19 cellular contexts compared by ENCODE assay signal in genomic region chr15:101132390-101133180, GRCh38.
A peak's percentile ranks its signal among the peaks of the same experiment; 100 is the strongest.
DNase-seq lines count a peak whose midpoint lies in the region; ATAC-seq, FAIRE-seq and TF ChIP-seq lines count a peak whose summit lies in the region.
"Had no signal": no experiment of that assay in that cellular context is flagged by ENCODE, and none has a peak within 500 bp of the region (broad histone marks: within the 10 kb centered on the region; RNA-seq: fewer than 3 reads in every experiment).

No MANE protein-coding gene starts in this region.

- POLR2A ChIA-PET in A549 (lab: Yijun Ruan, JAX), result no interaction called here
- POLR2A ChIA-PET in H1 (lab: Charles Lee; ENCODE audit: partially characterized antibody), result interaction anchor here (0.6 to 0.9 kb wide), 2 partner anchors 10 to 63 kb away, joined by 3 to 4 read pairs; no protein-coding TSS in a partner anchor

- in situ Hi-C loops in GM13977 (cut with MboI; ENCODE audit: low pct_unique_long_range_greater_than_20kb, low sequenced_read_pairs, unreplicated experiment), result no loop called here

- peak overlapping the region; percentile 77 for H2BK12ac ChIP-seq in H1 (ENCODE audit: low read depth, low read length)

- H3K4me2 ChIP-seq in A549, result no peak overlapping the region
- H3K4me2 ChIP-seq in H1 (ENCODE audit: insufficient read depth in 1 of 2, low read depth in 2 of 2, low read length in 2 of 2), result no peak overlapping the region
- no peak overlapping the region for H3K4me2 ChIP-seq in mesendoderm (ENCODE audit: low read length)

- H2AK5ac ChIP-seq in H1 (ENCODE audit: low read depth, low read length), result peak overlapping the region; percentile 29; the same call in 1 of the 2 replicates
- no peak overlapping the region for H2AK5ac ChIP-seq in mesendoderm (ENCODE audit: low read length)

- no peak for TF ChIP-seq CTCF in A549 (IDR thresholded peaks at IDR 0.05)
- no peak for TF ChIP-seq CTCF in VCaP (conservative IDR thresholded peaks at IDR 0.05)
- TF ChIP-seq CTCF in H1 (IDR thresholded peaks at IDR 0.05; ENCODE audit: control extremely low read depth in 1 of 3, insufficient read depth in 1 of 3, low read depth in 1 of 3, low read length in 3 of 3), result no peak
- no peak for TF ChIP-seq CTCF in GM13977 (IDR thresholded peaks at IDR 0.05; ENCODE audit: extremely low read depth, insufficient read depth, missing control alignments)
- no peak for TF ChIP-seq CTCF in D721Med (IDR thresholded peaks at IDR 0.05; ENCODE audit: insufficient read depth, missing control alignments)

- no peaks in the 10 kb centered on the region; the same call in 1 of the 2 replicates for H3K23me2 ChIP-seq in H1 (ENCODE audit: low read depth, low read length)

- H3K4me1 ChIP-seq in A549 (no peaks in the 10 kb centered on the region), H1 (replicated peaks in 1 of 4; ENCODE audit: control insufficient read depth in 3 of 4, insufficient read depth in 4 of 4, low read length in 3 of 4) (no peaks in the 10 kb centered on the region; a peak in 1 of 7 replicates), mesendoderm (ENCODE audit: control insufficient read depth, low read depth, low read length) (no peaks in the 10 kb centered on the region)
- H3K4me1 ChIP-seq: Caco-2 had no signal

- FAIRE-seq in A549 (lab: Jason Lieb, UNC), result no peak
- no peak for FAIRE-seq in H1 (lab: Jason Lieb, UNC)
- FAIRE-seq in D721Med (lab: Jason Lieb, UNC), result no peak
- FAIRE-seq: GM18507 had no signal

- H3K23ac ChIP-seq in H1 (ENCODE audit: insufficient read length) (no peak overlapping the region), mesendoderm (ENCODE audit: low read length) (peak overlapping the region; percentile 24)

- H2AFZ ChIP-seq in H1 (ENCODE audit: low read length), result no peak overlapping the region

- H3K27ac ChIP-seq in A549 (no peak overlapping the region), VCaP (peak overlapping the region; percentile 40), H1 (ENCODE audit: low read depth, low read length) (no peak overlapping the region), mesendoderm (ENCODE audit: low read depth, low read length) (no peak overlapping the region)
- H3K27ac ChIP-seq: 22Rv1, HL-60 had no signal

- no peaks in the 10 kb centered on the region for H4K20me1 ChIP-seq in H1 (replicated peaks in 1 of 2; ENCODE audit: control insufficient read depth in 1 of 2, insufficient read depth in 2 of 2, low read length in 2 of 2)

- peak overlapping the region; percentile 69 for H4K91ac ChIP-seq in H1 (replicated peaks; ENCODE audit: insufficient read length, low read length)

- H3K79me1 ChIP-seq in H1 (ENCODE audit: low read depth, low read length) (no peaks in the 10 kb centered on the region), mesendoderm (ENCODE audit: low read length) (no peaks in the 10 kb centered on the region)

- no peak for DNase-seq in A549 (ENCODE audit: low read depth in 1 of 2, low spot score in 1 of 2)
- no peak for DNase-seq in H1 (ENCODE audit: low read depth in 1 of 2, low spot score in 2 of 2)
- no peak for DNase-seq in mesendoderm
- no peak for DNase-seq in GM13977 (ENCODE audit: low spot score)
- DNase-seq in activated CD8-positive, alpha-beta memory T cell treated with anti-CD3 and anti-CD28 coated beads, Interleukin-2, amount 50 U/mL, for 48 hours, result no peak
- no peak for DNase-seq in NCI-H1436 treated with DMSO at 0.1 percent for 48 hours (lab: John Stamatoyannopoulos, UW)
- DNase-seq in D721Med (ENCODE audit: insufficient read length, low spot score), result no peak
- DNase-seq: ACHN, BE2C, Caco-2, DMS53, GOT3, HCEC 1CT, HFFc6, KG1 had no signal

- 80% methylated on average over 20 of the region's 20 CpGs for WGBS in A549 (ENCODE audit: missing lambda C conversion rate)
- WGBS in H1 (ENCODE audit: extremely low coverage in 1 of 2, insufficient coverage in 1 of 2, insufficient read length in 1 of 2, insufficient replicate concordance in 2 of 2, low coverage in 1 of 2, low lambda C conversion rate in 2 of 2, missing lambda C conversion rate in 1 of 2), 2 experiments, result 88% methylated on average over 14 of the region's 20 CpGs; no CpG with 5 or more reads in 1 of the 2 experiments
- WGBS in mesendoderm (ENCODE audit: extremely low coverage, insufficient coverage, low lambda C conversion rate), result no CpG with 5 or more reads among the region's 20 CpGs

- H3K9ac ChIP-seq in H1 (replicated peaks in 1 of 4; ENCODE audit: extremely low read depth in 1 of 4, low read depth in 3 of 4, low read length in 3 of 4) (no peak overlapping the region), mesendoderm (ENCODE audit: low read length) (no peak overlapping the region)

- H3K4me3 ChIP-seq in A549, result no peak overlapping the region
- no peak overlapping the region for H3K4me3 ChIP-seq in H1 (ENCODE audit: extremely low read depth in 1 of 4, insufficient read depth in 2 of 4, low read depth in 3 of 4, low read length in 4 of 4)
- H3K4me3 ChIP-seq in mesendoderm (ENCODE audit: low read length), result no peak overlapping the region

- H3K14ac ChIP-seq in H1 (ENCODE audit: insufficient read length), result no peak overlapping the region

- H2BK20ac ChIP-seq in H1 (ENCODE audit: low read length), result peak overlapping the region; percentile 9; the same call in 1 of the 2 replicates

- H3K4ac ChIP-seq in H1 (replicated peaks; ENCODE audit: insufficient read length, low read depth, low read length) (peak overlapping the region; percentile 34), mesendoderm (ENCODE audit: low read depth, low read length) (no peak overlapping the region)

- H3K9me3 ChIP-seq in A549, result peaks cover 28% of the 10 kb centered on the region
- H3K9me3 ChIP-seq in H1 (ENCODE audit: insufficient read depth in 2 of 2, low read depth in 1 of 2, low read length in 1 of 2), result peaks cover 6 to 10% of the 10 kb centered on the region in 2 experiments; a peak in 2 of 4 replicates
- H3K9me3 ChIP-seq: BE2C, Caco-2 had no signal

- no peak for TF ChIP-seq POLR2A in A549 (IDR thresholded peaks at IDR 0.05; ENCODE audit: low read length)
- no peak for TF ChIP-seq POLR2A in H1 (IDR thresholded peaks at IDR 0.05; ENCODE audit: control extremely low read depth in 1 of 2, low read depth in 2 of 2, low read length in 2 of 2)

- no peaks in the 10 kb centered on the region for H3K79me2 ChIP-seq in H1 (ENCODE audit: control insufficient read depth in 1 of 2, insufficient read depth in 2 of 2, low read length in 2 of 2)
- no peaks in the 10 kb centered on the region for H3K79me2 ChIP-seq in mesendoderm (ENCODE audit: control insufficient read depth, insufficient read depth, low read length)

- no peak overlapping the region for H3K56ac ChIP-seq in H1 (replicated peaks; ENCODE audit: insufficient read length, low read depth, low read length)
- H3K56ac ChIP-seq in mesendoderm (ENCODE audit: low read length), result peak overlapping the region; percentile 3

- H2BK5ac ChIP-seq in H1 (ENCODE audit: low read depth, low read length), result no peak overlapping the region
- no peak overlapping the region for H2BK5ac ChIP-seq in mesendoderm (ENCODE audit: low read length)

- TF ChIP-seq EP300 in A549 (IDR thresholded peaks at IDR 0.05) (no peak), H1 (IDR thresholded peaks at IDR 0.05; ENCODE audit: borderline replicate concordance in 1 of 2, low read depth in 2 of 2, low read length in 2 of 2) (no peak)

- TF ChIP-seq RAD21 in A549 (conservative IDR thresholded peaks at IDR 0.05 in 1 of 2, IDR thresholded peaks at IDR 0.05 in 1 of 2), result no peak
- TF ChIP-seq RAD21 in H1 (IDR thresholded peaks at IDR 0.05 in 1 of 2, conservative IDR thresholded peaks at IDR 0.05 in 1 of 2; ENCODE audit: low read depth in 2 of 2, low read length in 2 of 2), result no peak

- ATAC-seq in A549, result no peak

- H2BK15ac ChIP-seq in H1 (ENCODE audit: low read length) (peak overlapping the region; percentile 84; the same call in 1 of the 2 replicates), mesendoderm (replicated peaks; ENCODE audit: low read depth) (no peak overlapping the region)

- no peak overlapping the region for H4K5ac ChIP-seq in H1 (ENCODE audit: insufficient read length, low read depth, low read length)
- no peak overlapping the region for H4K5ac ChIP-seq in mesendoderm (ENCODE audit: low read length)

- CTCF ChIA-PET in A549 (lab: Yijun Ruan, JAX) (interaction anchor here (1.2 to 1.6 kb wide), 3 partner anchors 18 to 127 kb away, joined by 3 to 4 read pairs (median 3); no protein-coding TSS in a partner anchor), H1 (lab: Charles Lee; ENCODE audit: partially characterized antibody) (interaction anchor here (0.9 to 12.8 kb wide), 10 partner anchors 11 to 215 kb away, joined by 3 to 128 read pairs (median 4); no protein-coding TSS in a partner anchor)

- H2BK120ac ChIP-seq in H1 (replicated peaks; ENCODE audit: low read depth, low read length) (no peak overlapping the region), mesendoderm (ENCODE audit: low read depth, low read length) (no peak overlapping the region)

- no peak overlapping the region for H3K18ac ChIP-seq in H1 (ENCODE audit: extremely low read depth, low read length)
- H3K18ac ChIP-seq in mesendoderm (ENCODE audit: low read length), result no peak overlapping the region

- H4K8ac ChIP-seq in H1 (ENCODE audit: extremely low read depth, insufficient read depth, low read length) (peak overlapping the region; percentile 87), mesendoderm (ENCODE audit: low read depth, low read length) (no peak overlapping the region)

- H3K36me3 ChIP-seq in H1 (ENCODE audit: control insufficient read depth in 2 of 4, insufficient read depth in 4 of 4, low read length in 3 of 4) (no peaks in the 10 kb centered on the region), mesendoderm (ENCODE audit: control insufficient read depth, insufficient read depth, low read length) (no peaks in the 10 kb centered on the region)
- H3K36me3 ChIP-seq: BE2C had no signal

- H3K27me3 ChIP-seq in H1 (replicated peaks in 1 of 4; ENCODE audit: control insufficient read depth in 3 of 4, extremely low read depth in 1 of 4, insufficient read depth in 3 of 4, low read length in 3 of 4), result no peaks in the 10 kb centered on the region; a peak in 1 of 7 replicates
- H3K27me3 ChIP-seq in mesendoderm (ENCODE audit: insufficient read depth, low read length, poor library complexity), result no peaks in the 10 kb centered on the region
- H3K27me3 ChIP-seq: BE2C had no signal

TF ChIP-seq in A549, 52 proteins besides CTCF, POLR2A, EP300 and RAD21 (continues in another document):
- TF ChIP-seq ATOH8 (CRISPR knock-in tag; IDR thresholded peaks at IDR 0.05; ENCODE audit: low read depth), result no peak

TF ChIP-seq in H1, 55 proteins besides CTCF, POLR2A, EP300 and RAD21 (continues in another document):
- TF ChIP-seq JUN (IDR thresholded peaks at IDR 0.05; ENCODE audit: low read depth, low read length) (no peak), GTF2F1 (IDR thresholded peaks at IDR 0.05; ENCODE audit: borderline replicate concordance, low read depth, low read length) (no peak), CHD1 (IDR thresholded peaks at IDR 0.05; ENCODE audit: low read depth, low read length) (no peak), FOSL1 (IDR thresholded peaks at IDR 0.05; ENCODE audit: insufficient read depth, low read depth, low read length) (no peak), KDM1A (IDR thresholded peaks at IDR 0.05; ENCODE audit: borderline replicate concordance, low read length) (no peak), BACH1 (IDR thresholded peaks at IDR 0.05; ENCODE audit: low read length) (no peak), ZNF274 (IDR thresholded peaks at IDR 0.05; ENCODE audit: borderline replicate concordance, extremely low read depth, low read length) (no peak), SIX5 (IDR thresholded peaks at IDR 0.05; ENCODE audit: low read depth, low read length) (no peak)

Comparison
In these comparisons a context has a peak if more than half of its experiments do, and no peak if none do; other contexts are left out.
1. Of the 18 proteins assayed by ChIP-seq in both H1 and A549: peak only in H1: none; only in A549: MAFK; in both: none; in neither: 17.